ENCODE assay signal across 20 cellular contexts in genomic region chr12:114904254-114905003, GRCh38.
A peak's percentile ranks its signal among the peaks of the same experiment; 100 is the strongest.
DNase-seq lines count a peak whose midpoint lies in the region; ATAC-seq, FAIRE-seq and TF ChIP-seq lines count a peak whose summit lies in the region.
"Had no signal": no experiment of that assay in that cellular context is flagged by ENCODE, and none has a peak within 500 bp of the region (broad histone marks: within the 10 kb centered on the region; RNA-seq: fewer than 3 reads in every experiment).

No MANE protein-coding gene starts in this region.

- H3K36me3 Mint-ChIP-seq in natural killer cell treated with Interleukin-12 subunit alpha and Interleukin-12 subunit beta and Interleukin-15 and Interleukin-18, amount 100 ng/mL, for 72 hours, result no peaks in the 10 kb centered on the region
- H3K36me3 Mint-ChIP-seq: CD4-positive, alpha-beta memory T cell had no signal

- no peaks in the 10 kb centered on the region; the same call in 1 of the 3 replicates for H3K9me3 ChIP-seq in GM12878 (replicated peaks; ENCODE audit: control insufficient read depth, insufficient read depth, low read length)
- H3K9me3 ChIP-seq in upper lobe of right lung, result no peaks in the 10 kb centered on the region

- H3K27ac ChIP-seq in GM12878 (ENCODE audit: control insufficient read depth, insufficient read depth), result no peak overlapping the region
- no peak overlapping the region for H3K27ac ChIP-seq in upper lobe of right lung
- H3K27ac ChIP-seq: 22Rv1 had no signal

- in situ Hi-C loops in GM12878 (cut with MboI), result no loop called here

- POLR2A ChIA-PET in GM12878 (lab: Charles Lee), result no interaction called here

- H3K27me3 ChIP-seq in GM12878 (replicated peaks in 1 of 2; ENCODE audit: control insufficient read depth in 2 of 2, insufficient read depth in 2 of 2, low read length in 1 of 2), result no peaks in the 10 kb centered on the region
- H3K27me3 ChIP-seq in upper lobe of right lung, result no peaks in the 10 kb centered on the region
- H3K27me3 ChIP-seq: hepatocyte had no signal

- H2AFZ ChIP-seq in GM12878 (ENCODE audit: control insufficient read depth, low read depth, low read length), result no peak overlapping the region
- H2AFZ ChIP-seq: hepatocyte had no signal

- ATAC-seq in GM12878 (no peak), upper lobe of right lung (peak; percentile 20)
- ATAC-seq in natural killer cell treated with Interleukin-12 subunit alpha and Interleukin-12 subunit beta and Interleukin-15 and Interleukin-18, amount 100 ng/mL, for 72 hours, result no peak
- ATAC-seq: left lobe of liver, T-helper 17 cell had no signal

- H3K4me1 Mint-ChIP-seq in natural killer cell treated with Interleukin-12 subunit alpha and Interleukin-12 subunit beta and Interleukin-15 and Interleukin-18, amount 100 ng/mL, for 72 hours (ENCODE audit: low read depth in 2 of 2), result no peaks in the 10 kb centered on the region
- H3K4me1 Mint-ChIP-seq: CD4-positive, alpha-beta memory T cell; T-helper 17 cell had no signal

- H3K27me3 Mint-ChIP-seq in natural killer cell treated with Interleukin-12 subunit alpha and Interleukin-12 subunit beta and Interleukin-15 and Interleukin-18, amount 100 ng/mL, for 72 hours, result no peaks in the 10 kb centered on the region
- H3K27me3 Mint-ChIP-seq: CD4-positive, alpha-beta memory T cell; T-helper 17 cell had no signal

- FAIRE-seq in GM12878 (lab: Jason Lieb, UNC), result no peak

- TF ChIP-seq CTCF in GM12878 (IDR thresholded peaks at IDR 0.05 in 2 of 3, conservative IDR thresholded peaks at IDR 0.05 in 1 of 3; ENCODE audit: control insufficient read depth in 2 of 3, extremely low read depth in 1 of 3, insufficient read depth in 1 of 3, low read depth in 3 of 3, low read length in 3 of 3), result no peak
- TF ChIP-seq CTCF in fibroblast of villous mesenchyme (IDR thresholded peaks at IDR 0.05; ENCODE audit: insufficient read depth, low read depth, low read length), result no peak
- no peak for TF ChIP-seq CTCF in upper lobe of right lung (IDR thresholded peaks at IDR 0.05)

- no peak overlapping the region for H3K4me3 Mint-ChIP-seq in natural killer cell treated with Interleukin-12 subunit alpha and Interleukin-12 subunit beta and Interleukin-15 and Interleukin-18, amount 100 ng/mL, for 72 hours
- H3K4me3 Mint-ChIP-seq: CD4-positive, alpha-beta memory T cell; T-helper 17 cell had no signal

- TF ChIP-seq EP300 in GM12878 (IDR thresholded peaks at IDR 0.05; ENCODE audit: borderline replicate concordance in 1 of 2, control insufficient read depth in 1 of 2, low read depth in 2 of 2, low read length in 2 of 2), result no peak

- WGBS in GM12878 (ENCODE audit: insufficient coverage, insufficient replicate concordance, low lambda C conversion rate, missing lambda C conversion rate), result 27% methylated on average over 7 of the region's 7 CpGs

- RAD21 ChIA-PET in GM12878 (lab: Charles Lee; ENCODE audit: unreplicated experiment), result no interaction called here

- no peaks in the 10 kb centered on the region for H3K36me3 ChIP-seq in GM12878 (ENCODE audit: control insufficient read depth in 2 of 2, insufficient read depth in 2 of 2, low read length in 1 of 2)
- H3K36me3 ChIP-seq in upper lobe of right lung, result no peaks in the 10 kb centered on the region

- SMC1A ChIA-PET in GM12878 (lab: Charles Lee; ENCODE audit: uncharacterized antibody, unreplicated experiment), result no interaction called here

- BruUV-seq in GM12878 (replicated peaks; lab: Mats Ljungman, UMichigan), result no TSS peak

- DNase-seq in DMS79 (lab: John Stamatoyannopoulos, UW), result peak; percentile 6
- DNase-seq in DMS79 treated with DMSO at 0.1 percent for 48 hours (lab: John Stamatoyannopoulos, UW), result no peak
- no peak for DNase-seq in GM12878 (ENCODE audit: low read depth, low spot score)
- DNase-seq in fibroblast of villous mesenchyme (ENCODE audit: low read depth), result peak; percentile 30
- no peak for DNase-seq in upper lobe of right lung
- DNase-seq in natural killer cell treated with Interleukin-12 subunit alpha and Interleukin-12 subunit beta and Interleukin-15 and Interleukin-18, amount 100 ng/mL, for 72 hours (ENCODE audit: low spot score), result no peak
- DNase-seq in stimulated activated CD8-positive, alpha-beta memory T cell treated with anti-CD3 and anti-CD28 coated beads, Interleukin-4, amount 100 ng/mL, for 48 hours, result no peak
- DNase-seq in SKM-1 (lab: John Stamatoyannopoulos, UW; ENCODE audit: unreplicated experiment), result no peak
- DNase-seq: activated CD4-positive, alpha-beta T cell treated with anti-CD3 and anti-CD28 coated beads for 1 hour; activated CD8-positive, alpha-beta memory T cell treated with anti-CD3 and anti-CD28 coated beads, Interleukin-2, amount 50 U/mL, for 48 hours; activated naive CD4-positive, alpha-beta T cell treated with Interleukin-2 at 50 U/mL for 16 hours; caudate nucleus; CD4-positive, alpha-beta memory T cell; GF-D8; NCI-H2107; RPMI8226; T-helper 17 cell had no signal

- H4K20me1 ChIP-seq in GM12878 (ENCODE audit: control insufficient read depth, insufficient read depth), result no peaks in the 10 kb centered on the region

- H3K27ac Mint-ChIP-seq in natural killer cell treated with Interleukin-12 subunit alpha and Interleukin-12 subunit beta and Interleukin-15 and Interleukin-18, amount 100 ng/mL, for 72 hours, result no peak overlapping the region
- H3K27ac Mint-ChIP-seq: CD4-positive, alpha-beta memory T cell; T-helper 17 cell had no signal

- no peak overlapping the region for H3K4me2 ChIP-seq in GM12878 (ENCODE audit: control insufficient read depth, insufficient read depth)

- H3K4me3 ChIP-seq in GM12878 (no peak overlapping the region), fibroblast of villous mesenchyme (ENCODE audit: low read depth, low read length) (no peak overlapping the region), upper lobe of right lung (no peak overlapping the region)
- H3K4me3 ChIP-seq: hepatocyte had no signal

- intact Hi-C loops in GM12878 (cut with micrococcal nuclease; ENCODE audit: unreplicated experiment), result no loop called here
- intact Hi-C loops in upper lobe of right lung (cut with DNase I), result no loop called here

- H3K4me1 ChIP-seq in GM12878 (ENCODE audit: control insufficient read depth, insufficient read depth, low read length) (no peaks in the 10 kb centered on the region), upper lobe of right lung (no peaks in the 10 kb centered on the region)

- H3K9me3 Mint-ChIP-seq in natural killer cell treated with Interleukin-12 subunit alpha and Interleukin-12 subunit beta and Interleukin-15 and Interleukin-18, amount 100 ng/mL, for 72 hours, result no peaks in the 10 kb centered on the region

- no peaks in the 10 kb centered on the region for H3K79me2 ChIP-seq in GM12878 (ENCODE audit: control insufficient read depth, insufficient read depth, low read length)
- H3K79me2 ChIP-seq: hepatocyte had no signal

- H3K9ac ChIP-seq in GM12878 (ENCODE audit: control insufficient read depth, insufficient read depth, low read length), result no peak overlapping the region

- CTCF ChIA-PET in GM12878 (lab: Yijun Ruan, JAX), result no interaction called here

- TF ChIP-seq POLR2A in GM12878 (IDR thresholded peaks at IDR 0.05; ENCODE audit: low read depth, low read length), result no peak

- no peak for TF ChIP-seq RAD21 in GM12878 (IDR thresholded peaks at IDR 0.05; ENCODE audit: insufficient read depth, low read depth, low read length)

TF ChIP-seq in GM12878, 131 proteins besides CTCF, POLR2A, EP300 and RAD21:
- TF ChIP-seq ZBED1 (IDR thresholded peaks at IDR 0.05; ENCODE audit: borderline replicate concordance), result no peak
- TF ChIP-seq, protein P1, sequence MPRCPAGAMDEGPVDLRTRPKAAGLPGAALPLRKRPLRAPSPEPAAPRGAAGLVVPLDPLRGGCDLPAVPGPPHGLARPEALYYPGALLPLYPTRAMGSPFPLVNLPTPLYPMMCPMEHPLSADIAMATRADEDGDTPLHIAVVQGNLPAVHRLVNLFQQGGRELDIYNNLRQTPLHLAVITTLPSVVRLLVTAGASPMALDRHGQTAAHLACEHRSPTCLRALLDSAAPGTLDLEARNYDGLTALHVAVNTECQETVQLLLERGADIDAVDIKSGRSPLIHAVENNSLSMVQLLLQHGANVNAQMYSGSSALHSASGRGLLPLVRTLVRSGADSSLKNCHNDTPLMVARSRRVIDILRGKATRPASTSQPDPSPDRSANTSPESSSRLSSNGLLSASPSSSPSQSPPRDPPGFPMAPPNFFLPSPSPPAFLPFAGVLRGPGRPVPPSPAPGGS (IDR thresholded peaks at IDR 0.05; ENCODE audit: borderline replicate concordance, insufficient read depth, low read depth, low read length, poor library complexity, severe bottlenecking), result peak; percentile 94

Comparison
In these comparisons a context has a peak if more than half of its experiments do, and no peak if none do; other contexts are left out.
1. DNase-seq: peak in DMS79 (single experiment) and fibroblast of villous mesenchyme (single experiment); none in DMS79 treated with DMSO at 0.1 percent for 48 hours (single experiment), GM12878 (single experiment), upper lobe of right lung (single experiment), natural killer cell treated with Interleukin-12 subunit alpha and Interleukin-12 subunit beta and Interleukin-15 and Interleukin-18, amount 100 ng/mL, for 72 hours (single experiment), stimulated activated CD8-positive, alpha-beta memory T cell treated with anti-CD3 and anti-CD28 coated beads, Interleukin-4, amount 100 ng/mL, for 48 hours (single experiment) and SKM-1 (single experiment).